ENCODE assay signal across 1 cellular context in the genomic region with DNA sequence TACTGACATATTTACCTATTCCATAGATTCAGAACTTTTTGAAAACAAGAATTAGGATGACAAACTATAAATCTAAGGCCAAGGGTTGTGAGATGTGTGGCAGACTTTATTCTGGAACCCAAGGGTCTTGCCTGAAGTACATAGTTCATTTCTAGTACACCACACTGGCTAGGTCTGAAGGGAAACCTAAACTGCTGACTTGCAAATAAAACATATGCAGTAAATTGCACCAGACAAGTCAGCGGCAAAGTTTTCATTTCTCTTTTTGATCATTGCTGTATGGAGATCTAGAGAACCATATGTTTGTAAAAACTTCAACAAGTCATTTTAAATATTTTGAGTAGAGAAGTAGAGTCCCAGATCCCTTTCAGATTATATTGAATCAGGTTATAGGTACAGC.
TF ChIP-seq lines count a peak whose summit lies in the region.

No MANE protein-coding gene starts in this region.

TF ChIP-seq in HepG2, 621 proteins besides CTCF, POLR2A, EP300 and RAD21:
- TF ChIP-seq MAFK (conservative IDR thresholded peaks at IDR 0.05 in 1 of 2, IDR thresholded peaks at IDR 0.05 in 1 of 2; ENCODE audit: low read length in 2 of 2), result peak; percentile 89 to 93
- TF ChIP-seq TRIM24 (CRISPR knock-in tag; IDR thresholded peaks at IDR 0.05), result no peak
- peak; percentile 92 for TF ChIP-seq MAFF (IDR thresholded peaks at IDR 0.05; ENCODE audit: low read depth, low read length)
TF ChIP-seq in HepG2: peak in this region for 2.
